21 cellular contexts compared by ENCODE assay signal in genomic region chr11:116287866-116288265, GRCh38.
"Had no signal": no experiment of that assay in that cellular context is flagged by ENCODE, and none has a peak within 500 bp of the region (broad histone marks: within the 10 kb centered on the region; RNA-seq: fewer than 3 reads in every experiment).

No MANE protein-coding gene starts in this region.

- DNase-seq: activated CD4-positive, alpha-beta T cell treated with anti-CD3 and anti-CD28 coated beads, Interleukin-2, amount 10 ng/mL, durations not matched to agents 24 days and 14 days; activated CD4-positive, alpha-beta T cell treated with anti-CD3 and anti-CD28 coated beads, Interleukin-2, amount 50 U/mL, for 4 hours; activated CD8-positive, alpha-beta T cell treated with anti-CD3 and anti-CD28 coated beads, Interleukin-2, amount 10 ng/mL, durations not matched to agents 7 days and 5 days; activated effector memory CD4-positive, alpha-beta T cell treated with Interleukin-2 at 50 U/mL for 16 hours; activated naive CD4-positive, alpha-beta T cell treated with anti-CD3 and anti-CD28 coated beads, Interleukin-2, amount 10 ng/mL, durations not matched to agents 7 days and 5 days; activated naive CD8-positive, alpha-beta T cell treated with anti-CD3 and anti-CD28 coated beads, Interleukin-2, amount 50 U/mL, for 24 hours; activated T-cell treated with anti-CD3 and anti-CD28 coated beads, Interleukin-2, amount 50 U/mL, for 4 hours; anterior cingulate cortex; central memory CD4-positive, alpha-beta T cell; NCI-H1105; NCI-H1417 treated with DMSO at 0.1 percent for 48 hours; NCI-H187 treated with DMSO at 0.1 percent for 48 hours; NCI-H2081; NCI-H2171 treated with DMSO at 0.1 percent for 48 hours; NCI-H2227 treated with DMSO at 0.1 percent for 48 hours; NCI-H446 treated with DMSO at 0.1 percent for 48 hours; NCI-H524; SHP77; SK-N-SH had no signal

- H3K27me3 ChIP-seq: SJSA1 had no signal

- H3K4me3 ChIP-seq: SJSA1 had no signal

- H3K9me3 ChIP-seq: SJSA1, SK-N-SH had no signal

- ATAC-seq: activated CD8-positive, alpha-beta T cell treated with anti-CD3 and anti-CD28 coated beads, Interleukin-2, amount 10 ng/mL, durations not matched to agents 7 days and 5 days; activated naive CD8-positive, alpha-beta T cell treated with anti-CD3 and anti-CD28 coated beads, Interleukin-2, amount 50 U/mL, for 24 hours; activated T-cell treated with anti-CD3 and anti-CD28 coated beads, Interleukin-2, amount 50 U/mL, for 4 hours; Panc1 had no signal

- H3K4me1 ChIP-seq: SJSA1 had no signal

- H3K36me3 ChIP-seq: SJSA1 had no signal

- H3K27ac ChIP-seq: SJSA1 had no signal
